ENCODE assay signal across 9 cellular contexts in the genomic region with DNA sequence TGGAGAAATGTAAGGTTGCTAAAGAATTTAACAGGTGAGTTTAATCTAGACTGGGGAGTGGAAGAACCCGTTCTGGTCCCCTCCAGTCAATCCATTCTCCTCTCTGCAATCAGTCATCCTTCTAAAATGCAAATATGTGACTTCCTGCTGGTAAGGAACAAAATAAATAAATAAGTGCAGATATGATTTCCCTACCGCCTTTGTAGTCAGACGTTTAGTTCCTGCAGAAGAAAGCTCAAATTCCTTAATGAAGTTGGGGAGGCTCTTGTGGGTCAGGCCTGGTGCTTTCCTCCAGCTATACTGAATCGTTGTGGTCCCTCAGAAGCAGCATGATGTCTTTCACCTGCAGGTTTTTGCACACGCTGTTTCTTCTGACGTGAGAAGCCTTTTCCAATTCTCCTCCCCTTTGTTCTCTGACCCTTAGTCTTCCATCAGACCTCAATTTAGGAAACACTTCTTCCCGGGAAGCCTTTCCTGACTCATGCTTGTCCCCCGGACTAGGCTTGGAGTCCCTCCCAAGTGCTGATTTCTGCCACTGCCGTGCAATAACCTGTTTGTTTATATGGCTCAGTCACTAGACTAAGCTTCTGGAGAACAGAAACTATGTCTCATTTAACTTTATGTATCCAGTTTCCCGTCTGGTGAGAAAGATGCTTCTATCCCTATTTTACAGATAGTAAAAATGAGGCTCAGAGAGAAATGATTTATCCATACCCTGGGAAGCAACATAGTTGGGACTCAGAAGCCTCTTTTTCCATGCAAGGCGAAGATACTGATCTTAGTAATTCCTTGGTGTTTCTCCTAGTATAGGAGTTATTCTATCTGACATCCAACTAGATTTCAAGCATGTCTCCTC. TPM values are rescaled to one million over a fixed set of nuclear protein-coding genes. Genes with fewer than 3 reads are reported as not detected.
DNase-seq lines count a peak whose midpoint lies in the region; ATAC-seq and TF ChIP-seq lines count a peak whose summit lies in the region.
"Had no signal": no experiment of that assay in that cellular context is flagged by ENCODE, and none has a peak within 500 bp of the region (broad histone marks: within the 10 kb centered on the region; RNA-seq: fewer than 3 reads in every experiment).

No MANE protein-coding gene starts in this region.

- TF ChIP-seq POLR2A in right lobe of liver (IDR thresholded peaks at IDR 0.05), result peak; percentile 12

- intact Hi-C loops in Right ventricle myocardium inferior (cut with DNase I), result loop anchor here (2.0 to 10.0 kb wide), 2 partner anchors 18 to 194 kb away; no protein-coding TSS in a partner anchor
- intact Hi-C loops in right lobe of liver (cut with DNase I), result no loop called here
- intact Hi-C loops in upper lobe of right lung (cut with DNase I), result no loop called here

- H3K4me1 ChIP-seq in cardiac muscle cell (ENCODE audit: low read depth) (peaks cover 23% of the 10 kb centered on the region), right lobe of liver (peaks cover 0 to 57% (median 21%) of the 10 kb centered on the region in 4 donors), upper lobe of right lung (peaks cover 44% of the 10 kb centered on the region)

- H3K27me3 ChIP-seq in cardiac muscle cell (no peaks in the 10 kb centered on the region), right lobe of liver (no peaks in the 10 kb centered on the region), upper lobe of right lung (no peaks in the 10 kb centered on the region)

- H3K36me3 ChIP-seq in cardiac muscle cell, result peaks cover 14% of the 10 kb centered on the region
- H3K36me3 ChIP-seq in right lobe of liver, result peaks cover 0 to 15% (median under 1%) of the 10 kb centered on the region in 4 donors
- peaks cover 16% of the 10 kb centered on the region for H3K36me3 ChIP-seq in upper lobe of right lung

- no peak for TF ChIP-seq CTCF in cardiac muscle cell (IDR thresholded peaks at IDR 0.05; ENCODE audit: low read depth, low read length)
- no peak for TF ChIP-seq CTCF in right lobe of liver (IDR thresholded peaks at IDR 0.05)
- no peak for TF ChIP-seq CTCF in upper lobe of right lung (IDR thresholded peaks at IDR 0.05)
- no peak for TF ChIP-seq CTCF in GM10266 (IDR thresholded peaks at IDR 0.05; ENCODE audit: control insufficient read depth, insufficient read depth, low read depth, missing control alignments)

- ATAC-seq in Right ventricle myocardium inferior (no peak), right lobe of liver (peak in 1 of 4 donors; percentile 10), upper lobe of right lung (peak; percentile 0), GM19035 (IDR thresholded peaks at IDR 0.05; ENCODE audit: unreplicated experiment) (no peak)

- H3K27ac ChIP-seq in cardiac muscle cell (peak overlapping the region; percentile 16), right lobe of liver (peak overlapping the region; percentile 90 to 97 (median 96)), upper lobe of right lung (no peak overlapping the region)

- DNase-seq in cardiac muscle cell (ENCODE audit: low read depth in 1 of 2, low spot score in 1 of 2) (peak in 1 of 2 donors; percentile 37), Right ventricle myocardium inferior (ENCODE audit: missing footprints) (no peak), amniotic epithelial cell (ENCODE audit: low read depth) (peak; percentile 22), right lobe of liver (peak in 1 of 3 donors; percentile 33), upper lobe of right lung (no peak), GM10266 (ENCODE audit: extremely low spot score) (no peak)
- no peak for DNase-seq in activated CD4-positive, alpha-beta T cell treated with anti-CD3 and anti-CD28 coated beads, Interleukin-2, amount 50 U/mL, for 4 hours

- peak overlapping the region; percentile 85 for H3K4me3 ChIP-seq in cardiac muscle cell
- peak overlapping the region; percentile 84 to 98 (median 87) for H3K4me3 ChIP-seq in right lobe of liver
- H3K4me3 ChIP-seq in upper lobe of right lung, result peak overlapping the region; percentile 96

- WGBS in right lobe of liver (ENCODE audit: insufficient coverage, low coverage, low lambda C conversion rate, missing lambda C conversion rate), result 10% methylated on average over 11 of the region's 11 CpGs

- H3K9me3 ChIP-seq in cardiac muscle cell (ENCODE audit: low read depth), result no peaks in the 10 kb centered on the region
- no peaks in the 10 kb centered on the region for H3K9me3 ChIP-seq in right lobe of liver
- no peaks in the 10 kb centered on the region for H3K9me3 ChIP-seq in upper lobe of right lung
- H3K9me3 ChIP-seq: mucosa of descending colon had no signal

RNA-seq across cellular contexts. Expression of gene ATP6V1G1, which starts 1.3 kb away (rescaled TPM):
- total RNA-seq in cardiac muscle cell (270 and 315 TPM in 2 replicates), Right ventricle myocardium inferior (58.0 TPM), right lobe of liver (100 to 1,000 TPM in 2 of 6 experiments, 10 to 100 TPM in 4; 31.0 to 155 (median 49.1) TPM), upper lobe of right lung (112 TPM)
- 258 and 280 TPM in 2 replicates for polyA plus RNA-seq in cardiac muscle cell

RNA-seq across cellular contexts. Expression of gene TMEM268, which starts 22.2 kb away (rescaled TPM):
- total RNA-seq in cardiac muscle cell (1.5 and 2.7 TPM in 2 replicates), Right ventricle myocardium inferior (3.5 TPM), right lobe of liver (1 to 10 TPM; 3.4 to 6.5 (median 5.2) TPM), upper lobe of right lung (18.4 TPM)
- 0.99 and 3.2 TPM in 2 replicates for polyA plus RNA-seq in cardiac muscle cell
